1 cellular context compared by ENCODE assay signal in the genomic region with DNA sequence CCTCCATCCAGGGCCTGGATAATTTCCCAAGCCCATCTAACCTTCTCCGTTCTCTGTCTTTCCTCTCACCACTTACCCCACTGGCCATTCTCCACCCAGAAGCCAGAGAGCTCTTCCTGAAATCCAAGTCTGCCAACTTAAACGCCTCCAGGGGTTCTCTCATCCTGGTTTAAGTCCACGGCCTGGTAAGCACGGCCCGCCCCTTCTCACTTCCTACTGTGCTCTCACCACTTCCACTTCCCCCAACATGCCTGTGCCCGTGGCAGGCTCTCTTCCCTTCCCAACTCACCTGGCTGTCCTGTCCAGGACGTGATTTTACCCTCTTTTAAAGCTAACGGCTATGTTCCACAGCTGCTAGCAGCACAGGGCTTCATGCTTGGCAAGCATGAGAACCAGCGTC.
TF ChIP-seq lines count a peak whose summit lies in the region.

No MANE protein-coding gene starts in this region.

TF ChIP-seq in GM12878, 131 proteins besides CTCF, POLR2A, EP300 and RAD21:
- TF ChIP-seq TAF1 (IDR thresholded peaks at IDR 0.05; ENCODE audit: borderline replicate concordance, low read depth, low read length) = no peak
- TF ChIP-seq SPI1 (IDR thresholded peaks at IDR 0.05; ENCODE audit: borderline replicate concordance, insufficient read depth, low read depth, low read length) = peak; percentile 10; the same call in 1 of the 2 replicates
